ENCODE assay signal across 1 cellular context in the genomic region with DNA sequence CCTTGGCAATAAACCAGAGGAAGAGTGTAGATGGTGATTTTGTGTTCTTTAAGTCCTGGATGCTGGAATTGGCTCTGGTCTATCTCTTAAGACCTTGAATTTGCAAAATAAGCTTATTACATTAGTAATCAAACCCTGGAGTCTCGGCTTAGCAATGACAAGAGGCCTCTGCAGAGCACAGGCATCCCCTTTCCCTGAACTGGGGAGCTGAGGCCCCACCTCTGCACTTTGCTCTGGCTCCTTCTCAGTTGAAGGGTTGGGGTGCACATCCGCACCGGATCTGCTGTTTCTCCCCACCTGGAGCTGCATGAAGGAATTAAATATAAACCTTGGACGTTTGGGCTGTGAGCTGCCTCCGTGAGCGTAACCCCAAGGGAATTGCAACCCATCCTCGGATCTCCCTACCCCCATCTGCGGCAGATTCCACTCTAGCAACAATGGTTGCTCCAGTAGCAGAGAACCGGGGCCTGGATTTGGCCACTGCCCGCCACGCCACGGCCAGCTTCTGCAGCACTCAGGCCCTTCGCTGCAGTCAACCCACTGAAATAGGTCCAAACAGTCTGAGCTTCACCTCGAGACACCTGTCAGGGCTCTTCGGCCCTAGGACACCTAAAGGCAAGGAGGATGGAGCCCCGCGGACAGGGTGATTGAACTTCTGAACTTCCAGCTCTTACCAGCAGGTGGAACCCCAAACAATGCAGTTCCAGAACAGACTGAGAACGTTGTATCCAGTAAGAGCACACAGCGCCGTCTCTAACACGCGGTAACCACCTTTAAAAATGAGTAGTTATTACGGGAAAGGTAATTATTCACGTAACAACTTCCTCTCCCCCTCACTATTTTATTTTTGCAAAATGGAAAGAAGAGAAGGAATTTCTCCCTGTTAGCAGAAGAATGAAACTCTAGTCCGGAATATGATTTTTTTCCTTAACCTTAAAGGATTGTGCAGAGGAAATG.
TF ChIP-seq lines count a peak whose summit lies in the region.

No MANE protein-coding gene starts in this region.

TF ChIP-seq in HCT116, 20 proteins besides CTCF, POLR2A, EP300 and RAD21 (continued from another document):
- TF ChIP-seq, protein P1, sequence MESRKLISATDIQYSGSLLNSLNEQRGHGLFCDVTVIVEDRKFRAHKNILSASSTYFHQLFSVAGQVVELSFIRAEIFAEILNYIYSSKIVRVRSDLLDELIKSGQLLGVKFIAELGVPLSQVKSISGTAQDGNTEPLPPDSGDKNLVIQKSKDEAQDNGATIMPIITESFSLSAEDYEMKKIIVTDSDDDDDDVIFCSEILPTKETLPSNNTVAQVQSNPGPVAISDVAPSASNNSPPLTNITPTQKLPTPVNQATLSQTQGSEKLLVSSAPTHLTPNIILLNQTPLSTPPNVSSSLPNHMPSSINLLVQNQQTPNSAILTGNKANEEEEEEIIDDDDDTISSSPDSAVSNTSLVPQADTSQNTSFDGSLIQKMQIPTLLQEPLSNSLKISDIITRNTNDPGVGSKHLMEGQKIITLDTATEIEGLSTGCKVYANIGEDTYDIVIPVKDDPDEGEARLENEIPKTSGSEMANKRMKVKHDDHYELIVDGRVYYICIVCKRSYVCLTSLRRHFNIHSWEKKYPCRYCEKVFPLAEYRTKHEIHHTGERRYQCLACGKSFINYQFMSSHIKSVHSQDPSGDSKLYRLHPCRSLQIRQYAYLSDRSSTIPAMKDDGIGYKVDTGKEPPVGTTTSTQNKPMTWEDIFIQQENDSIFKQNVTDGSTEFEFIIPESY (IDR thresholded peaks at IDR 0.05; ENCODE audit: extremely low read depth, insufficient replicate concordance, low read length) = no peak
